In genomic region chr7:44498230-44498954, GRCh38 we compare ENCODE assay signal across 1 cellular context.
TF ChIP-seq lines count a peak whose summit lies in the region.

No MANE protein-coding gene starts in this region.

TF ChIP-seq in K562, 482 proteins besides CTCF, POLR2A, EP300 and RAD21 (continued from another document):
- TF ChIP-seq ATF4 (CRISPR knock-in tag; IDR thresholded peaks at IDR 0.05) (no peak), PKNOX1 (IDR thresholded peaks at IDR 0.05) (no peak), RBM14 (IDR thresholded peaks at IDR 0.05; ENCODE audit: borderline replicate concordance, insufficient read depth, low read depth, low read length) (no peak), CHD7 (IDR thresholded peaks at IDR 0.05; ENCODE audit: low read depth, low read length) (no peak), TAL1 (IDR thresholded peaks at IDR 0.05) (peak; percentile 42; the same call in 1 of the 2 replicates), THRB (CRISPR knock-in tag; conservative IDR thresholded peaks at IDR 0.05) (no peak), NCOR1 (IDR thresholded peaks at IDR 0.05) (peak; percentile 26; the same call in 1 of the 2 replicates), CBFA2T2 (conservative IDR thresholded peaks at IDR 0.05) (0 out of 2 replicates have a peak, but pooled peaks have one; percentile 8), FOSL1 (tag; conservative IDR thresholded peaks at IDR 0.05) (no peak), ARID1B (IDR thresholded peaks at IDR 0.05) (peak; percentile 55), DPF2 (IDR thresholded peaks at IDR 0.05) (peak; percentile 20; the same call in 1 of the 2 replicates), TOE1 (IDR thresholded peaks at IDR 0.05; ENCODE audit: borderline replicate concordance) (no peak), TOE1 (CRISPR knock-in tag; IDR thresholded peaks at IDR 0.05; ENCODE audit: borderline replicate concordance, low read depth) (no peak), NBN (IDR thresholded peaks at IDR 0.05; ENCODE audit: low read depth) (no peak), RFX1 (IDR thresholded peaks at IDR 0.05) (no peak), SRF (CRISPR knock-in tag; IDR thresholded peaks at IDR 0.05) (peak in 1 of 2 experiments; percentile 50; a peak in 1 of 4 replicates), HNRNPLL (IDR thresholded peaks at IDR 0.05; ENCODE audit: low read depth, low read length, poor library complexity, severe bottlenecking) (no peak), ZBTB40 (IDR thresholded peaks at IDR 0.05) (no peak), ZBTB40 (CRISPR knock-in tag; IDR thresholded peaks at IDR 0.05) (no peak)
